21 cellular contexts compared by ENCODE assay signal in genomic region chr4:114870987-114871386, GRCh38.
DNase-seq lines count a peak whose midpoint lies in the region; ATAC-seq and TF ChIP-seq lines count a peak whose summit lies in the region.
"Had no signal": no experiment of that assay in that cellular context is flagged by ENCODE, and none has a peak within 500 bp of the region (broad histone marks: within the 10 kb centered on the region; RNA-seq: fewer than 3 reads in every experiment).

No MANE protein-coding gene starts in this region.

- no peak for TF ChIP-seq CTCF in GM10266 (IDR thresholded peaks at IDR 0.05; ENCODE audit: control insufficient read depth, insufficient read depth, low read depth, missing control alignments)

- ATAC-seq in GM18868 (IDR thresholded peaks at IDR 0.05; ENCODE audit: unreplicated experiment), result peak; percentile 35
- peak; percentile 38 for ATAC-seq in GM21619 (IDR thresholded peaks at IDR 0.05; ENCODE audit: unreplicated experiment)
- peak; percentile 41 for ATAC-seq in HG03159 (IDR thresholded peaks at IDR 0.05; ENCODE audit: unreplicated experiment)
- no peak for ATAC-seq in GM19351 (IDR thresholded peaks at IDR 0.05; ENCODE audit: unreplicated experiment)
- ATAC-seq: HCT116, SK-N-SH treated with all-trans-retinoic acid at 6 μM for 48 hours, T-cell had no signal

- no peak for DNase-seq in NCI-H128 (lab: John Stamatoyannopoulos, UW; ENCODE audit: unreplicated experiment)
- no peak for DNase-seq in GM10266 (ENCODE audit: extremely low spot score)
- no peak for DNase-seq in activated naive CD4-positive, alpha-beta T cell (lab: John Stamatoyannopoulos, UW)
- DNase-seq: AML-193, DMS79 treated with DMSO at 0.1 percent for 48 hours, GOT3, IMR-90, NCI-H1417 treated with DMSO at 0.1 percent for 48 hours, NCI-H187 treated with DMSO at 0.1 percent for 48 hours, NCI-H2227 treated with DMSO at 0.1 percent for 48 hours, NCI-H510A treated with DMSO at 0.1 percent for 48 hours, NCI-H774, PC-9, SIG-M5, T-cell had no signal
